ENCODE assay signal across 22 cellular contexts in the genomic region with DNA sequence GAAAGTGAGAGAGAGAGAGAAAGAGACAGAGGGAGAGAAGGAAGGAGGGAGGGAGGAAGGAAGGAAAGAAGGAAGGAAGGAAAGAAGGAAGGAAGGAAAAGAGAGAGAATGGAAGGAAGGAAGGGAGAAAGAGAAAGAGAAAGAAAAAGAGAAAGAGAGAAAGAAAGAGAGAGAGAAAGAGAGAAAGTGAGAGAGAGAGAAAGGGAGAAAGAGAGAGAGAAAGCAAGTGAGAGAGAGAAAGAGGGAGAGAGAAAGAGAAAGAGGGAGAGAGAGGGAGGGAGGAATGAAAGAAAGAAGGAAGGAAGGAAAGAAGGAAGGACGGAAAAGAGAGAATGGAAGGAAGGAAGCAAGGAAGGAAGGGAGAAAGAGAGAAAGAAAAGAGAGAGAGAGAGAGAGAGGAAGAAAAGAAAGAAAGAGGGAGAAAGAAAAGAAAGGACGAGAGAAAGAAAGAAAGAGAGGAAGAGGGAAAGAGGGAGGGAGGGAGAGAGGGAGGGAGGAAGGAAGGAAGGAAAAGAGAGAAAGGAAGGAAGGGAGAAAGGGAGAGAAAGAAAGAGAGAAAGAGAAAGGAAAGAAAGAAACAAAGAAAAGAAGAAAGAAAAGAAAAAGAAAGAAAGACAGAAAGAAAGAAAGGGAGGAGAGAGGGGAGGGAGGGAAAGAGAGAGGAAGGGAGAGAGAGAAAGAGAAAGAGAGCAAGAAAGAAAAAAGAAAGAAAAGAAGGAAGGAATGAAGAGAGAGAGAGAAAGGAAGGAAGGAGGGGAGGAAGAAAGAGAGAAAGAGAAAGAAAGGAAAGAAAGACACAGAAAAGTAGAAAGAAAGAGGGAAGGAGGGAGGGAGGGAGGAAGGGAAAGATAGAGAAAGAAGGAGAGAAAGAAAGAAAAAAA. TPM values are rescaled to one million over a fixed set of nuclear protein-coding genes. Genes with fewer than 3 reads are reported as not detected.
"Had no signal": no experiment of that assay in that cellular context is flagged by ENCODE, and none has a peak within 500 bp of the region (broad histone marks: within the 10 kb centered on the region; RNA-seq: fewer than 3 reads in every experiment).

No MANE protein-coding gene starts in this region.

- H3K36me3 Mint-ChIP-seq: immature natural killer cell had no signal

- H3K4me3 Mint-ChIP-seq: activated naive CD4-positive, alpha-beta T cell treated with anti-CD3 and anti-CD28 coated beads for 36 hours; immature natural killer cell; neural progenitor cell; stimulated activated naive CD8-positive, alpha-beta T cell treated with anti-CD3 and anti-CD28 coated beads, Interleukin-15, amount 100 ng/mL, for 72 hours had no signal

- ATAC-seq: heart right ventricle; stimulated activated naive CD8-positive, alpha-beta T cell treated with anti-CD3 and anti-CD28 coated beads, Interleukin-15, amount 100 ng/mL, for 72 hours had no signal

- H3K27me3 Mint-ChIP-seq: stimulated activated naive CD8-positive, alpha-beta T cell treated with anti-CD3 and anti-CD28 coated beads, Interleukin-15, amount 100 ng/mL, for 72 hours had no signal

- DNase-seq: activated CD8-positive, alpha-beta memory T cell treated with anti-CD3 and anti-CD28 coated beads for 24 hours; activated CD8-positive, alpha-beta memory T cell treated with anti-CD3 and anti-CD28 coated beads, Interleukin-2, amount 50 U/mL, for 48 hours; activated naive CD4-positive, alpha-beta T cell treated with anti-CD3 and anti-CD28 coated beads for 36 hours; adrenal gland; cerebellar nuclear complex; cortex of kidney; esophagus squamous epithelium; heart right ventricle; immature natural killer cell; kidney glomerular epithelial cell; left ventricle myocardium inferior; mammary epithelial cell; midbrain; SJCRH30; stimulated activated naive CD8-positive, alpha-beta T cell treated with anti-CD3 and anti-CD28 coated beads, Interleukin-15, amount 100 ng/mL, for 72 hours; transverse colon; uterus had no signal

- H3K27ac Mint-ChIP-seq: activated naive CD4-positive, alpha-beta T cell treated with anti-CD3 and anti-CD28 coated beads for 36 hours had no signal

- H3K9me3 Mint-ChIP-seq: activated naive CD4-positive, alpha-beta T cell treated with anti-CD3 and anti-CD28 coated beads for 36 hours; stimulated activated naive CD8-positive, alpha-beta T cell treated with anti-CD3 and anti-CD28 coated beads, Interleukin-15, amount 100 ng/mL, for 72 hours had no signal

RNA-seq across cellular contexts. Expression of gene WNT7A, which starts 10.8 kb away (rescaled TPM):
- total RNA-seq: breast epithelium, endothelial cell of umbilical vein, heart right ventricle, left ventricle myocardium inferior, osteoblast, right atrium auricular region, SJCRH30, transverse colon had no signal
